In the genomic region with DNA sequence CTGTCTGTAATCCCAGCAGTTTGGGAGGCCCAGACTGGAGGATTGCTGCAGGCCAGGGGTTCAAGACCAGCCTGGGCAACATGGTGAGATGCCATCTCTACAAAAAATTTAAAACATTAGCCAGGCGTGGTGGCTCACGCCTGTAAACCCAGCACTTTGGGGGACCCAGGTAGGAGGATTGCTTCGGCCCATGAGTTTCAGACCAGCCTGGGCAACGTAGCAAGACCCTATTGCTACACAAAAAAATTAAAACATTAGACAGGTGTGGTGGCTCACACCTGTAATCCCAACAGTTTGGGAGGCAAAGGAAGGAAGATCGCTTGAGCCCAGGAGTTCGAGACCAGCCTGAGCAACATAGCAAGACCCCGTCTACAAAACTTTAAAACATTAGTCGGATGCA, we compare ENCODE assay signal across 9 cellular contexts. TPM values are rescaled to one million over a fixed set of nuclear protein-coding genes. Genes with fewer than 3 reads are reported as not detected.
DNase-seq lines count a peak whose midpoint lies in the region; ATAC-seq and FAIRE-seq lines count a peak whose summit lies in the region.
"Had no signal": no experiment of that assay in that cellular context is flagged by ENCODE, and none has a peak within 500 bp of the region (broad histone marks: within the 10 kb centered on the region; RNA-seq: fewer than 3 reads in every experiment).

No MANE protein-coding gene starts in this region.

- ATAC-seq in activated CD8-positive, alpha-beta T cell treated with anti-CD3 and anti-CD28 coated beads, Interleukin-2, amount 10 ng/mL, durations not matched to agents 7 days and 5 days, result no peak
- ATAC-seq in GM21529 (IDR thresholded peaks at IDR 0.05; ENCODE audit: unreplicated experiment) (no peak), HG03135 (IDR thresholded peaks at IDR 0.05; ENCODE audit: unreplicated experiment) (no peak)

- no peaks in the 10 kb centered on the region for H3K27me3 Mint-ChIP-seq in activated CD8-positive, alpha-beta T cell treated with anti-CD3 and anti-CD28 coated beads, Interleukin-2, amount 10 ng/mL, durations not matched to agents 7 days and 5 days (ENCODE audit: low read depth)

- no peaks in the 10 kb centered on the region for H3K9me3 Mint-ChIP-seq in activated CD8-positive, alpha-beta T cell treated with anti-CD3 and anti-CD28 coated beads, Interleukin-2, amount 10 ng/mL, durations not matched to agents 7 days and 5 days (ENCODE audit: insufficient read depth)

- POLR2A ChIA-PET in activated CD8-positive, alpha-beta T cell treated with anti-CD3 and anti-CD28 coated beads, Interleukin-2, amount 10 ng/mL, durations not matched to agents 7 days and 5 days (lab: Charles Lee), result no interaction called here

- H3K27ac ChIP-seq in iPS DF 6.9 (ENCODE audit: low read length) (no peak overlapping the region), small intestine (ENCODE audit: low read depth in 1 of 2, low read length in 1 of 2) (peak overlapping the region; percentile 82 to 94)

- H3K4me3 Mint-ChIP-seq in activated CD8-positive, alpha-beta T cell treated with anti-CD3 and anti-CD28 coated beads, Interleukin-2, amount 10 ng/mL, durations not matched to agents 7 days and 5 days, result peak overlapping the region; percentile 75

- in situ Hi-C loops in HAP-1 (cut with MboI; ENCODE audit: low sequenced_read_pairs), result no loop called here

- H3K36me3 Mint-ChIP-seq in activated CD8-positive, alpha-beta T cell treated with anti-CD3 and anti-CD28 coated beads, Interleukin-2, amount 10 ng/mL, durations not matched to agents 7 days and 5 days (ENCODE audit: low read depth), result peaks cover 15% of the 10 kb centered on the region

- no CpG with 5 or more reads among the region's 8 CpGs for WGBS in iPS DF 6.9 (ENCODE audit: insufficient coverage, insufficient read length)
- WGBS in small intestine, 3 donors, result 45 to 66% (median 48%) methylated on average over 8 of the region's 8 CpGs

- no peak for DNase-seq in HAP-1 (ENCODE audit: low spot score in 2 of 2)
- DNase-seq in activated CD8-positive, alpha-beta T cell treated with anti-CD3 and anti-CD28 coated beads, Interleukin-2, amount 10 ng/mL, durations not matched to agents 7 days and 5 days, result no peak
- no peak for DNase-seq in iPS DF 6.9 (ENCODE audit: low read depth, low spot score)
- DNase-seq in small intestine, result no peak
- no peak for DNase-seq in NCI-H2081 treated with DMSO at 0.1 percent for 48 hours (lab: John Stamatoyannopoulos, UW)
- DNase-seq in NCI-H1417 treated with DMSO at 0.1 percent for 48 hours (lab: John Stamatoyannopoulos, UW), result no peak

- peaks cover 27% of the 10 kb centered on the region for H3K4me1 Mint-ChIP-seq in activated CD8-positive, alpha-beta T cell treated with anti-CD3 and anti-CD28 coated beads, Interleukin-2, amount 10 ng/mL, durations not matched to agents 7 days and 5 days (ENCODE audit: low read depth)

- FAIRE-seq in small intestine (lab: Jason Lieb, UNC), result no peak
- FAIRE-seq: H54 had no signal

- H3K4me3 ChIP-seq in HAP-1 (peak overlapping the region; percentile 61), iPS DF 6.9 (ENCODE audit: low read length) (peak overlapping the region; percentile 19; the same call in 1 of the 2 replicates), small intestine (ENCODE audit: low read depth in 1 of 2, low read length in 2 of 2) (peak overlapping the region in 1 of 2 donors; percentile 98)

- H3K4me1 ChIP-seq in HAP-1 (peaks cover 27% of the 10 kb centered on the region), iPS DF 6.9 (ENCODE audit: control insufficient read depth, insufficient read depth, low read length) (peaks cover 5% of the 10 kb centered on the region), small intestine (ENCODE audit: control insufficient read depth in 2 of 2, insufficient read depth in 1 of 2, low read depth in 1 of 2, low read length in 1 of 2) (peaks cover 0 to 13% of the 10 kb centered on the region in 2 donors)

- H3K9me3 ChIP-seq in HAP-1 (no peaks in the 10 kb centered on the region), iPS DF 6.9 (ENCODE audit: control insufficient read depth, insufficient read depth, low read length) (no peaks in the 10 kb centered on the region), small intestine (ENCODE audit: control insufficient read depth, low read depth) (no peaks in the 10 kb centered on the region)

- CTCF ChIA-PET in activated CD8-positive, alpha-beta T cell treated with anti-CD3 and anti-CD28 coated beads, Interleukin-2, amount 10 ng/mL, durations not matched to agents 7 days and 5 days (lab: Charles Lee), result no interaction called here

- peaks cover 7% of the 10 kb centered on the region for H3K36me3 ChIP-seq in HAP-1 (replicated peaks)
- peaks cover 4% of the 10 kb centered on the region; the same call in 1 of the 2 replicates for H3K36me3 ChIP-seq in iPS DF 6.9 (ENCODE audit: control insufficient read depth, insufficient read depth, low read length)
- peaks cover 0 to 3% of the 10 kb centered on the region in 2 donors for H3K36me3 ChIP-seq in small intestine (ENCODE audit: control insufficient read depth in 2 of 2, insufficient read depth in 2 of 2, low read length in 2 of 2)

- H3K27me3 ChIP-seq in HAP-1 (ENCODE audit: low read depth) (no peaks in the 10 kb centered on the region), iPS DF 6.9 (ENCODE audit: control insufficient read depth, insufficient read depth, low read length) (no peaks in the 10 kb centered on the region), small intestine (ENCODE audit: control insufficient read depth in 2 of 2, insufficient read depth in 2 of 2, low read length in 2 of 2) (no peaks in the 10 kb centered on the region)

- H3K27ac Mint-ChIP-seq in activated CD8-positive, alpha-beta T cell treated with anti-CD3 and anti-CD28 coated beads, Interleukin-2, amount 10 ng/mL, durations not matched to agents 7 days and 5 days, result peak overlapping the region; percentile 84

RNA-seq across cellular contexts. Expression of gene DHRSX, which starts 1.3 kb away (rescaled TPM):
- total RNA-seq in activated CD8-positive, alpha-beta T cell treated with anti-CD3 and anti-CD28 coated beads, Interleukin-2, amount 10 ng/mL, durations not matched to agents 7 days and 5 days, result 10 to 100 TPM; 16.2 to 18.9 TPM
- 10 to 100 TPM in 1 of 3 donors, 1 to 10 TPM in 2; 7.2 to 14.4 (median 9.7) TPM for polyA plus RNA-seq in small intestine

RNA-seq across cellular contexts. Expression of gene ZBED1, which starts 1.3 kb away (rescaled TPM):
- 10 to 100 TPM; 36.7 to 40.3 TPM for total RNA-seq in activated CD8-positive, alpha-beta T cell treated with anti-CD3 and anti-CD28 coated beads, Interleukin-2, amount 10 ng/mL, durations not matched to agents 7 days and 5 days
- 10 to 100 TPM; 23.9 to 33.0 (median 27.6) TPM for polyA plus RNA-seq in small intestine
